1 cellular context compared by ENCODE assay signal in the genomic region with DNA sequence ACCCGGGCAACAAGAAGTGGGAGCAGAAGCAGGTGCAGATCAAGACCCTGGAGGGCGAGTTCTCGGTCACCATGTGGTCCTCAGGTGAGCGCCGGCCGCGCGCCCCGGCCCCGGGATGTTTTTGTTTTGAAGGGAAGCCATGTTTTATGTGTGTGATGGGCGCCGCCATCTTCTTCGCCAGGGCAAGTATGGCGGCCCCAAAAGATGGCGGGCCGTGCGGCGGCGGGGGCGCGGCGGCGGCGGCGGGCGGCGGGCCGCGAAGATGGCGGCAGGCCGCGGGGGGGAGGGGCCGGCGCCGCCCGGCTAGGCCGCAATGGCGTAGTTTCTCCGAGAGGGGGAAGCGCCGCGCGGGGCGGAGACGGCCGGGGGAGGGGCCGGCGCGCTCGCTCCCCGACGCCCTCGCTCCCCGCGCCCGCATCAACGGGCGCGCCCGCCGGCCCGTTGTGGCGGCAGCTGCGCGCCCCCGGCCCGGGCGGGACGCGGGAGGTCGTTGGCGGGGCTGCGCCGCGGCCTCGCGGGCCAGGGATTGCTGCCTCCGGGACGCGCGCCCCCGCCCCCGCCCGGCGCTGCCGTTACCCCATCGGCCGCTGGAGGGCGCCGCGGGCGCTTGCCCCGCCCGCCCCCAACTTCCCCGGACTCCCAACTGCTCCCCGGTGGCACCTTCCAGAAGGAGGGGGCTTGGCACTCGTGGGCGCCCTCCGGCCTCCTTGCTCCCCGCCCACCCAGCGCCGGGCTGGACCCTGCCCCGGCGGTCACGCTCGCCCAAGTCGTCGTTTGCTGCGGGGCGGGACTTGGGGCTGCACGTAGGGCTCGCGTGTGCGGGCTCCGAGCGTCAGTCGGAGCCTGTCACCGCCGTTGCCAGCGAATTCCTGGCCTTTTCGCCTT.
TF ChIP-seq lines count a peak whose summit lies in the region.

No MANE protein-coding gene starts in this region.

TF ChIP-seq in K562, 482 proteins besides CTCF, POLR2A, EP300 and RAD21 (continued from another document and continues in another):
- no peak for TF ChIP-seq MAFF (IDR thresholded peaks at IDR 0.05; ENCODE audit: low read length)
- TF ChIP-seq, protein P1, sequence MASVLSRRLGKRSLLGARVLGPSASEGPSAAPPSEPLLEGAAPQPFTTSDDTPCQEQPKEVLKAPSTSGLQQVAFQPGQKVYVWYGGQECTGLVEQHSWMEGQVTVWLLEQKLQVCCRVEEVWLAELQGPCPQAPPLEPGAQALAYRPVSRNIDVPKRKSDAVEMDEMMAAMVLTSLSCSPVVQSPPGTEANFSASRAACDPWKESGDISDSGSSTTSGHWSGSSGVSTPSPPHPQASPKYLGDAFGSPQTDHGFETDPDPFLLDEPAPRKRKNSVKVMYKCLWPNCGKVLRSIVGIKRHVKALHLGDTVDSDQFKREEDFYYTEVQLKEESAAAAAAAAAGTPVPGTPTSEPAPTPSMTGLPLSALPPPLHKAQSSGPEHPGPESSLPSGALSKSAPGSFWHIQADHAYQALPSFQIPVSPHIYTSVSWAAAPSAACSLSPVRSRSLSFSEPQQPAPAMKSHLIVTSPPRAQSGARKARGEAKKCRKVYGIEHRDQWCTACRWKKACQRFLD (CRISPR knock-in tag; IDR thresholded peaks at IDR 0.05) = peak; percentile 91
- TF ChIP-seq, protein P2, sequence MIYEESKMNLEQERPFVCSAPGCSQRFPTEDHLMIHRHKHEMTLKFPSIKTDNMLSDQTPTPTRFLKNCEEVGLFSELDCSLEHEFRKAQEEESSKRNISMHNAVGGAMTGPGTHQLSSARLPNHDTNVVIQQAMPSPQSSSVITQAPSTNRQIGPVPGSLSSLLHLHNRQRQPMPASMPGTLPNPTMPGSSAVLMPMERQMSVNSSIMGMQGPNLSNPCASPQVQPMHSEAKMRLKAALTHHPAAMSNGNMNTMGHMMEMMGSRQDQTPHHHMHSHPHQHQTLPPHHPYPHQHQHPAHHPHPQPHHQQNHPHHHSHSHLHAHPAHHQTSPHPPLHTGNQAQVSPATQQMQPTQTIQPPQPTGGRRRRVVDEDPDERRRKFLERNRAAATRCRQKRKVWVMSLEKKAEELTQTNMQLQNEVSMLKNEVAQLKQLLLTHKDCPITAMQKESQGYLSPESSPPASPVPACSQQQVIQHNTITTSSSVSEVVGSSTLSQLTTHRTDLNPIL (CRISPR knock-in tag; IDR thresholded peaks at IDR 0.05) = no peak
- TF ChIP-seq ZKSCAN8 (CRISPR knock-in tag; IDR thresholded peaks at IDR 0.05) = no peak
- TF ChIP-seq OTX1 (CRISPR knock-in tag; IDR thresholded peaks at IDR 0.05) = no peak
- TF ChIP-seq GABPA (tag; conservative IDR thresholded peaks at IDR 0.05; ENCODE audit: low read depth) = no peak; the same call in 1 of the 2 replicates
- no peak for TF ChIP-seq SLC30A9 (CRISPR knock-in tag; IDR thresholded peaks at IDR 0.05)
- no peak for TF ChIP-seq RBM17 (IDR thresholded peaks at IDR 0.05; ENCODE audit: borderline replicate concordance, low read depth, low read length)
- no peak for TF ChIP-seq ZNF23 (CRISPR knock-in tag; IDR thresholded peaks at IDR 0.05)
- TF ChIP-seq HNRNPH1 (optimal IDR thresholded peaks at IDR 0.05; ENCODE audit: low read depth, low read length) = no peak
- no peak for TF ChIP-seq NFE2L1 (tag; IDR thresholded peaks at IDR 0.05; ENCODE audit: borderline replicate concordance, low read depth)
- TF ChIP-seq BHLHE40 (IDR thresholded peaks at IDR 0.05; ENCODE audit: low read length) = no peak
- TF ChIP-seq, protein P3, sequence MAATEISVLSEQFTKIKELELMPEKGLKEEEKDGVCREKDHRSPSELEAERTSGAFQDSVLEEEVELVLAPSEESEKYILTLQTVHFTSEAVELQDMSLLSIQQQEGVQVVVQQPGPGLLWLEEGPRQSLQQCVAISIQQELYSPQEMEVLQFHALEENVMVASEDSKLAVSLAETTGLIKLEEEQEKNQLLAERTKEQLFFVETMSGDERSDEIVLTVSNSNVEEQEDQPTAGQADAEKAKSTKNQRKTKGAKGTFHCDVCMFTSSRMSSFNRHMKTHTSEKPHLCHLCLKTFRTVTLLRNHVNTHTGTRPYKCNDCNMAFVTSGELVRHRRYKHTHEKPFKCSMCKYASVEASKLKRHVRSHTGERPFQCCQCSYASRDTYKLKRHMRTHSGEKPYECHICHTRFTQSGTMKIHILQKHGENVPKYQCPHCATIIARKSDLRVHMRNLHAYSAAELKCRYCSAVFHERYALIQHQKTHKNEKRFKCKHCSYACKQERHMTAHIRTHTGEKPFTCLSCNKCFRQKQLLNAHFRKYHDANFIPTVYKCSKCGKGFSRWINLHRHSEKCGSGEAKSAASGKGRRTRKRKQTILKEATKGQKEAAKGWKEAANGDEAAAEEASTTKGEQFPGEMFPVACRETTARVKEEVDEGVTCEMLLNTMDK (IDR thresholded peaks at IDR 0.05; ENCODE audit: borderline replicate concordance, insufficient read depth, low read depth, low read length, poor library complexity, severe bottlenecking) = peak; percentile 88
- TF ChIP-seq ZNF764 (CRISPR knock-in tag; IDR thresholded peaks at IDR 0.05; ENCODE audit: low read depth) = no peak
- no peak for TF ChIP-seq ZBED1 (IDR thresholded peaks at IDR 0.05)
- no peak for TF ChIP-seq TCF7L2 (IDR thresholded peaks at IDR 0.05; ENCODE audit: low read depth, low read length)
- TF ChIP-seq MXI1 (IDR thresholded peaks at IDR 0.05; ENCODE audit: low read depth, low read length) = peak; percentile 69; the same call in 1 of the 2 replicates
- TF ChIP-seq, protein P4, sequence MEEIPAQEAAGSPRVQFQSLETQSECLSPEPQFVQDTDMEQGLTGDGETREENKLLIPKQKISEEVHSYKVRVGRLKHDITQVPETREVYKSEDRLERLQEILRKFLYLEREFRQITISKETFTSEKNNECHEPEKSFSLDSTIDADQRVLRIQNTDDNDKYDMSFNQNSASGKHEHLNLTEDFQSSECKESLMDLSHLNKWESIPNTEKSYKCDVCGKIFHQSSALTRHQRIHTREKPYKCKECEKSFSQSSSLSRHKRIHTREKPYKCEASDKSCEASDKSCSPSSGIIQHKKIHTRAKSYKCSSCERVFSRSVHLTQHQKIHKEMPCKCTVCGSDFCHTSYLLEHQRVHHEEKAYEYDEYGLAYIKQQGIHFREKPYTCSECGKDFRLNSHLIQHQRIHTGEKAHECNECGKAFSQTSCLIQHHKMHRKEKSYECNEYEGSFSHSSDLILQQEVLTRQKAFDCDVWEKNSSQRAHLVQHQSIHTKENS (CRISPR knock-in tag; IDR thresholded peaks at IDR 0.05) = no peak
- no peak for TF ChIP-seq ZNF263 (CRISPR knock-in tag; IDR thresholded peaks at IDR 0.05; ENCODE audit: borderline replicate concordance)
- TF ChIP-seq, protein P5, sequence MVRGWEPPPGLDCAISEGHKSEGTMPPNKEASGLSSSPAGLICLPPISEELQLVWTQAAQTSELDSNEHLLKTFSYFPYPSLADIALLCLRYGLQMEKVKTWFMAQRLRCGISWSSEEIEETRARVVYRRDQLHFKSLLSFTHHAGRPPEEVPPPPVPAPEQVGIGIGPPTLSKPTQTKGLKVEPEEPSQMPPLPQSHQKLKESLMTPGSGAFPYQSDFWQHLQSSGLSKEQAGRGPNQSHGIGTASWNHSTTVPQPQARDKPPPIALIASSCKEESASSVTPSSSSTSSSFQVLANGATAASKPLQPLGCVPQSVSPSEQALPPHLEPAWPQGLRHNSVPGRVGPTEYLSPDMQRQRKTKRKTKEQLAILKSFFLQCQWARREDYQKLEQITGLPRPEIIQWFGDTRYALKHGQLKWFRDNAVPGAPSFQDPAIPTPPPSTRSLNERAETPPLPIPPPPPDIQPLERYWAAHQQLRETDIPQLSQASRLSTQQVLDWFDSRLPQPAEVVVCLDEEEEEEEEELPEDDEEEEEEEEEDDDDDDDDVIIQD (CRISPR knock-in tag; IDR thresholded peaks at IDR 0.05) = no peak
- TF ChIP-seq SMAD4 (CRISPR knock-in tag; conservative IDR thresholded peaks at IDR 0.05) = 0 out of 2 replicates have a peak, but pooled peaks have one; percentile 42
- no peak for TF ChIP-seq ARNT (IDR thresholded peaks at IDR 0.05)
- TF ChIP-seq, protein P6, sequence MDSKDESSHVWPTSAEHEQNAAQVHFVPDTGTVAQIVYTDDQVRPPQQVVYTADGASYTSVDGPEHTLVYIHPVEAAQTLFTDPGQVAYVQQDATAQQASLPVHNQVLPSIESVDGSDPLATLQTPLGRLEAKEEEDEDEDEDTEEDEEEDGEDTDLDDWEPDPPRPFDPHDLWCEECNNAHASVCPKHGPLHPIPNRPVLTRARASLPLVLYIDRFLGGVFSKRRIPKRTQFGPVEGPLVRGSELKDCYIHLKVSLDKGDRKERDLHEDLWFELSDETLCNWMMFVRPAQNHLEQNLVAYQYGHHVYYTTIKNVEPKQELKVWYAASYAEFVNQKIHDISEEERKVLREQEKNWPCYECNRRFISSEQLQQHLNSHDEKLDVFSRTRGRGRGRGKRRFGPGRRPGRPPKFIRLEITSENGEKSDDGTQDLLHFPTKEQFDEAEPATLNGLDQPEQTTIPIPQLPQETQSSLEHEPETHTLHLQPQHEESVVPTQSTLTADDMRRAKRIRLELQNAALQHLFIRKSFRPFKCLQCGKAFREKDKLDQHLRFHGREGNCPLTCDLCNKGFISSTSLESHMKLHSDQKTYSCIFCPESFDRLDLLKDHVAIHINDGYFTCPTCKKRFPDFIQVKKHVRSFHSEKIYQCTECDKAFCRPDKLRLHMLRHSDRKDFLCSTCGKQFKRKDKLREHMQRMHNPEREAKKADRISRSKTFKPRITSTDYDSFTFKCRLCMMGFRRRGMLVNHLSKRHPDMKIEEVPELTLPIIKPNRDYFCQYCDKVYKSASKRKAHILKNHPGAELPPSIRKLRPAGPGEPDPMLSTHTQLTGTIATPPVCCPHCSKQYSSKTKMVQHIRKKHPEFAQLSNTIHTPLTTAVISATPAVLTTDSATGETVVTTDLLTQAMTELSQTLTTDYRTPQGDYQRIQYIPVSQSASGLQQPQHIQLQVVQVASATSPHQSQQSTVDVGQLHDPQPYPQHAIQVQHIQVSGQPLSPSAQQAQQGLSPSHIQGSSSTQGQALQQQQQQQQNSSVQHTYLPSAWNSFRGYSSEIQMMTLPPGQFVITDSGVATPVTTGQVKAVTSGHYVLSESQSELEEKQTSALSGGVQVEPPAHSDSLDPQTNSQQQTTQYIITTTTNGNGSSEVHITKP (IDR thresholded peaks at IDR 0.05; ENCODE audit: partially characterized antibody) = peak; percentile 33
- TF ChIP-seq RBM22 (IDR thresholded peaks at IDR 0.05; ENCODE audit: low read depth, low read length, poor library complexity, severe bottlenecking) = peak; percentile 32
- no peak for TF ChIP-seq ZNF780A (CRISPR knock-in tag; IDR thresholded peaks at IDR 0.05)
- peak; percentile 39 for TF ChIP-seq HMGN3 (IDR thresholded peaks at IDR 0.05; ENCODE audit: borderline replicate concordance, extremely low read depth, insufficient read length, low read depth, low read length)
- peak; percentile 83 to 95 (median 95) for TF ChIP-seq YY1 (IDR thresholded peaks at IDR 0.05; ENCODE audit: borderline replicate concordance in 1 of 3, control insufficient read depth in 1 of 3, extremely low read depth in 1 of 3, insufficient read depth in 3 of 3, insufficient read length in 1 of 3, insufficient replicate concordance in 2 of 3, low read depth in 1 of 3, low read length in 2 of 3)
- TF ChIP-seq, protein P7, sequence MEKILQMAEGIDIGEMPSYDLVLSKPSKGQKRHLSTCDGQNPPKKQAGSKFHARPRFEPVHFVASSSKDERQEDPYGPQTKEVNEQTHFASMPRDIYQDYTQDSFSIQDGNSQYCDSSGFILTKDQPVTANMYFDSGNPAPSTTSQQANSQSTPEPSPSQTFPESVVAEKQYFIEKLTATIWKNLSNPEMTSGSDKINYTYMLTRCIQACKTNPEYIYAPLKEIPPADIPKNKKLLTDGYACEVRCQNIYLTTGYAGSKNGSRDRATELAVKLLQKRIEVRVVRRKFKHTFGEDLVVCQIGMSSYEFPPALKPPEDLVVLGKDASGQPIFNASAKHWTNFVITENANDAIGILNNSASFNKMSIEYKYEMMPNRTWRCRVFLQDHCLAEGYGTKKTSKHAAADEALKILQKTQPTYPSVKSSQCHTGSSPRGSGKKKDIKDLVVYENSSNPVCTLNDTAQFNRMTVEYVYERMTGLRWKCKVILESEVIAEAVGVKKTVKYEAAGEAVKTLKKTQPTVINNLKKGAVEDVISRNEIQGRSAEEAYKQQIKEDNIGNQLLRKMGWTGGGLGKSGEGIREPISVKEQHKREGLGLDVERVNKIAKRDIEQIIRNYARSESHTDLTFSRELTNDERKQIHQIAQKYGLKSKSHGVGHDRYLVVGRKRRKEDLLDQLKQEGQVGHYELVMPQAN (IDR thresholded peaks at IDR 0.05; ENCODE audit: borderline replicate concordance) = peak; percentile 72; the same call in 1 of the 2 replicates
- TF ChIP-seq, protein P8, sequence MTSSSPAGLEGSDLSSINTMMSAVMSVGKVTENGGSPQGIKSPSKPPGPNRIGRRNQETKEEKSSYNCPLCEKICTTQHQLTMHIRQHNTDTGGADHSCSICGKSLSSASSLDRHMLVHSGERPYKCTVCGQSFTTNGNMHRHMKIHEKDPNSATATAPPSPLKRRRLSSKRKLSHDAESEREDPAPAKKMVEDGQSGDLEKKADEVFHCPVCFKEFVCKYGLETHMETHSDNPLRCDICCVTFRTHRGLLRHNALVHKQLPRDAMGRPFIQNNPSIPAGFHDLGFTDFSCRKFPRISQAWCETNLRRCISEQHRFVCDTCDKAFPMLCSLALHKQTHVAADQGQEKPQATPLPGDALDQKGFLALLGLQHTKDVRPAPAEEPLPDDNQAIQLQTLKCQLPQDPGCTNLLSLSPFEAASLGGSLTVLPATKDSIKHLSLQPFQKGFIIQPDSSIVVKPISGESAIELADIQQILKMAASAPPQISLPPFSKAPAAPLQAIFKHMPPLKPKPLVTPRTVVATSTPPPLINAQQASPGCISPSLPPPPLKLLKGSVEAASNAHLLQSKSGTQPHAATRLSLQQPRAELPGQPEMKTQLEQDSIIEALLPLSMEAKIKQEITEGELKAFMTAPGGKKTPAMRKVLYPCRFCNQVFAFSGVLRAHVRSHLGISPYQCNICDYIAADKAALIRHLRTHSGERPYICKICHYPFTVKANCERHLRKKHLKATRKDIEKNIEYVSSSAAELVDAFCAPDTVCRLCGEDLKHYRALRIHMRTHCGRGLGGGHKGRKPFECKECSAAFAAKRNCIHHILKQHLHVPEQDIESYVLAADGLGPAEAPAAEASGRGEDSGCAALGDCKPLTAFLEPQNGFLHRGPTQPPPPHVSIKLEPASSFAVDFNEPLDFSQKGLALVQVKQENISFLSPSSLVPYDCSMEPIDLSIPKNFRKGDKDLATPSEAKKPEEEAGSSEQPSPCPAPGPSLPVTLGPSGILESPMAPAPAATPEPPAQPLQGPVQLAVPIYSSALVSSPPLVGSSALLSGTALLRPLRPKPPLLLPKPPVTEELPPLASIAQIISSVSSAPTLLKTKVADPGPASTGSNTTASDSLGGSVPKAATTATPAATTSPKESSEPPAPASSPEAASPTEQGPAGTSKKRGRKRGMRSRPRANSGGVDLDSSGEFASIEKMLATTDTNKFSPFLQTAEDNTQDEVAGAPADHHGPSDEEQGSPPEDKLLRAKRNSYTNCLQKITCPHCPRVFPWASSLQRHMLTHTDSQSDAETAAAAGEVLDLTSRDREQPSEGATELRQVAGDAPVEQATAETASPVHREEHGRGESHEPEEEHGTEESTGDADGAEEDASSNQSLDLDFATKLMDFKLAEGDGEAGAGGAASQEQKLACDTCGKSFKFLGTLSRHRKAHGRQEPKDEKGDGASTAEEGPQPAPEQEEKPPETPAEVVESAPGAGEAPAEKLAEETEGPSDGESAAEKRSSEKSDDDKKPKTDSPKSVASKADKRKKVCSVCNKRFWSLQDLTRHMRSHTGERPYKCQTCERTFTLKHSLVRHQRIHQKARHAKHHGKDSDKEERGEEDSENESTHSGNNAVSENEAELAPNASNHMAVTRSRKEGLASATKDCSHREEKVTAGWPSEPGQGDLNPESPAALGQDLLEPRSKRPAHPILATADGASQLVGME (CRISPR knock-in tag; IDR thresholded peaks at IDR 0.05) = no peak
